11 cellular contexts compared by ENCODE assay signal in genomic region chr1:66372522-66373071, GRCh38.
DNase-seq lines count a peak whose midpoint lies in the region; ATAC-seq and TF ChIP-seq lines count a peak whose summit lies in the region.
"Had no signal": no experiment of that assay in that cellular context is flagged by ENCODE, and none has a peak within 500 bp of the region (broad histone marks: within the 10 kb centered on the region; RNA-seq: fewer than 3 reads in every experiment).

No MANE protein-coding gene starts in this region.

- ATAC-seq in IMR-90 (ENCODE audit: low read depth): no peak
- ATAC-seq: K562 had no signal

- peak overlapping the region; percentile 79 for H2BK120ac ChIP-seq in IMR-90 (ENCODE audit: low read depth, low read length)

- peak overlapping the region; percentile 16; the same call in 1 of the 2 replicates for H4K5ac ChIP-seq in IMR-90 (ENCODE audit: low read depth, low read length)

- TF ChIP-seq POLR2A in IMR-90 (IDR thresholded peaks at IDR 0.05; ENCODE audit: low read depth, low read length): no peak

- H3K4me3 ChIP-seq in IMR-90 (ENCODE audit: insufficient read depth, low read depth, low read length) (no peak overlapping the region), skeletal muscle tissue (ENCODE audit: low read length in 3 of 3) (no peak overlapping the region)
- H3K4me3 ChIP-seq: K562 had no signal

- H3K9ac ChIP-seq in IMR-90 (ENCODE audit: low read depth, low read length): no peak overlapping the region
- H3K9ac ChIP-seq in skeletal muscle tissue (ENCODE audit: low read depth in 1 of 3, low read length in 3 of 3): no peak overlapping the region

- peak overlapping the region; percentile 15 for H2AFZ ChIP-seq in IMR-90 (replicated peaks; ENCODE audit: low read length, poor library complexity)

- peak overlapping the region; percentile 56; the same call in 2 of the 3 replicates for H2BK15ac ChIP-seq in IMR-90 (ENCODE audit: low read depth, low read length)

- H2AK9ac ChIP-seq in IMR-90 (replicated peaks; ENCODE audit: low read depth, low read length, poor library complexity): no peak overlapping the region

- H4K91ac ChIP-seq in IMR-90 (ENCODE audit: insufficient read depth, low read depth, low read length): peak overlapping the region; percentile 76

- H3K36me3 ChIP-seq in IMR-90 (ENCODE audit: control insufficient read depth, insufficient read depth, low read length) (peaks cover 38% of the 10 kb centered on the region), skeletal muscle tissue (ENCODE audit: control insufficient read depth in 3 of 3, insufficient read depth in 3 of 3, low read length in 3 of 3) (peaks cover 34 to 52% (median 41%) of the 10 kb centered on the region in 3 donors)

- H2BK20ac ChIP-seq in IMR-90 (ENCODE audit: low read depth, low read length): peak overlapping the region; percentile 47

- TSS peak; percentile 61 for BruUV-seq in IMR-90 (replicated peaks; lab: Mats Ljungman, UMichigan)

- peak overlapping the region; percentile 69 for H3K14ac ChIP-seq in IMR-90 (replicated peaks; ENCODE audit: low read depth, low read length)

- H3K4me1 ChIP-seq in IMR-90 (ENCODE audit: control insufficient read depth, insufficient read depth, low read length) (peaks cover 22% of the 10 kb centered on the region), skeletal muscle tissue (ENCODE audit: control insufficient read depth in 3 of 3, insufficient read depth in 3 of 3, low read length in 3 of 3) (peaks cover 18 to 21% (median 20%) of the 10 kb centered on the region in 3 donors)

- peaks cover 3% of the 10 kb centered on the region; the same call in 1 of the 2 replicates for H4K20me1 ChIP-seq in IMR-90 (ENCODE audit: insufficient read depth, low read length)

- intact Hi-C loops in IMR-90 (cut with micrococcal nuclease): loop anchor here (5.0 kb wide), 2 partner anchors 40 to 130 kb away; no protein-coding TSS in a partner anchor

- H3K9me3 ChIP-seq in IMR-90 (ENCODE audit: control insufficient read depth, insufficient read depth, low read length) (no peaks in the 10 kb centered on the region), skeletal muscle tissue (ENCODE audit: control insufficient read depth in 3 of 3, low read length in 3 of 3) (no peaks in the 10 kb centered on the region)

- DNase-seq in SIG-M5 treated with dmso at 0.1 percent for 504 hours (lab: John Stamatoyannopoulos, UW; ENCODE audit: unreplicated experiment) (peak; percentile 52), SIG-M5 (lab: John Stamatoyannopoulos, UW) (no peak), IMR-90 (no peak), caudate nucleus (lab: John Stamatoyannopoulos, UW) (no peak), NCI-H82 treated with DMSO at 0.1 percent for 48 hours (lab: John Stamatoyannopoulos, UW; ENCODE audit: unreplicated experiment) (no peak), NCI-H226 (no peak), GM20000 (ENCODE audit: low spot score) (no peak)
- DNase-seq: NCI-H345 had no signal

- peaks cover 13% of the 10 kb centered on the region for H3K9me1 ChIP-seq in IMR-90 (ENCODE audit: insufficient read depth, low read length)

- H3K27ac ChIP-seq in IMR-90 (ENCODE audit: insufficient read depth, low read length) (peak overlapping the region; percentile 62), caudate nucleus (ENCODE audit: low read depth, low read length) (peak overlapping the region; percentile 67), skeletal muscle tissue (ENCODE audit: low read depth, low read length) (peak overlapping the region; percentile 8)
- H3K27ac ChIP-seq: 22Rv1 had no signal

- TF ChIP-seq CTCF in IMR-90 (conservative IDR thresholded peaks at IDR 0.05; ENCODE audit: low read depth, low read length) (no peak), GM20000 (IDR thresholded peaks at IDR 0.05; ENCODE audit: extremely low read depth, missing control alignments) (no peak)

- H2AK5ac ChIP-seq in IMR-90 (ENCODE audit: low read depth, low read length): peak overlapping the region; percentile 84

- dilution Hi-C loops in IMR-90 (cut with HindIII; ENCODE audit: low sequenced_read_pairs, unreplicated experiment): no loop called here

- H3K18ac ChIP-seq in IMR-90 (ENCODE audit: low read depth, low read length): peak overlapping the region; percentile 51; the same call in 1 of the 2 replicates

- H3K4me2 ChIP-seq in IMR-90 (ENCODE audit: low read depth, low read length): no peak overlapping the region

- H3K56ac ChIP-seq in IMR-90 (ENCODE audit: extremely low read depth, insufficient read depth, low read length): no peak overlapping the region

- H3K4ac ChIP-seq in IMR-90 (ENCODE audit: low read depth, low read length): peak overlapping the region; percentile 80

- peak overlapping the region; percentile 39; the same call in 1 of the 2 replicates for H3K23ac ChIP-seq in IMR-90 (ENCODE audit: low read depth, low read length)

- no CpG with 5 or more reads among the region's 6 CpGs for WGBS in IMR-90 (ENCODE audit: extremely low coverage in 2 of 2, insufficient read length in 1 of 2), 2 experiments

- POLR2A ChIA-PET in IMR-90 (lab: Charles Lee; ENCODE audit: unreplicated experiment): no interaction called here

- CTCF ChIA-PET in IMR-90 (lab: Yijun Ruan, JAX): interaction anchor here (0.5 to 1.4 kb wide), 2 partner anchors 58 to 74 kb away, joined by 4 read pairs; no protein-coding TSS in a partner anchor

- no peaks in the 10 kb centered on the region for H3K27me3 ChIP-seq in IMR-90 (ENCODE audit: control insufficient read depth, insufficient read depth, low read length)
- no peaks in the 10 kb centered on the region for H3K27me3 ChIP-seq in skeletal muscle tissue (ENCODE audit: control insufficient read depth in 3 of 3, insufficient read depth in 3 of 3, low read length in 3 of 3)

- H2BK5ac ChIP-seq in IMR-90 (ENCODE audit: low read depth, low read length, poor library complexity, severe bottlenecking): peak overlapping the region; percentile 96

- in situ Hi-C loops in IMR-90 (cut with MboI; ENCODE audit: low sequenced_read_pairs): no loop called here

- peaks cover 6 to 21% of the 10 kb centered on the region in 2 experiments; a peak in 3 of 4 replicates for H3K79me1 ChIP-seq in IMR-90 (ENCODE audit: low read depth in 1 of 2, low read length in 2 of 2)

- H4K8ac ChIP-seq in IMR-90 (ENCODE audit: low read depth in 2 of 2, low read length in 2 of 2): peak overlapping the region; percentile 48 to 87; a peak in 2 of 4 replicates

- no peak for TF ChIP-seq RAD21 in IMR-90 (IDR thresholded peaks at IDR 0.05; ENCODE audit: low read length)

TF ChIP-seq in IMR-90, 13 proteins besides CTCF, POLR2A, EP300 and RAD21:
- TF ChIP-seq MAFK (IDR thresholded peaks at IDR 0.05; ENCODE audit: low read depth, low read length) (no peak), MXI1 (IDR thresholded peaks at IDR 0.05; ENCODE audit: borderline replicate concordance, low read depth, low read length) (no peak), BHLHE40 (IDR thresholded peaks at IDR 0.05; ENCODE audit: low read depth, low read length) (no peak), FOS (IDR thresholded peaks at IDR 0.05; ENCODE audit: low read depth, low read length) (no peak)

Comparison
In these comparisons a context has a peak if more than half of its experiments do, and no peak if none do; other contexts are left out.
1. H3K27ac ChIP-seq: peak in every context shown above with its lines; median percentile 67 in caudate nucleus; 62 in IMR-90; 8 in skeletal muscle tissue.